27 cellular contexts compared by ENCODE assay signal in the genomic region with DNA sequence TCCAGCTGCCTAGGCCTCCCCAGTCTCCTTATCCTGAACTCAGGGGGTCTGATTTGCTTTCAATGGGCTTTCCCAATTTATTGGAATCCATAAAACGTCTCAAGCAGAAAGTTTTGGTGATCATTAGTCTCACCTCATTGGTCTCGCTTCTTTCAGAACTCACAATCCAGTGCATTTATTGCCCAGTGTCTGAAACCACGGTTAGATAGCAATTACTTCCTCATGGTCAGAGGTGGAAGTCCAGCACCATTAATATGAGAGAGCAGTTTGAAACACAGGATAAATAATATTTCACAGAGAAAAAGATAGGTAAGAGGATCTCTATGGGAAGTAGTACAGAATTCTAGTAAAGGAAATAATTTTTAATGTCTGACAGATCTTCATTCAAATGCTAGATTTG.
"Had no signal": no experiment of that assay in that cellular context is flagged by ENCODE, and none has a peak within 500 bp of the region (broad histone marks: within the 10 kb centered on the region; RNA-seq: fewer than 3 reads in every experiment).

No MANE protein-coding gene starts in this region.

- ATAC-seq: stimulated activated effector memory CD8-positive, alpha-beta T cell treated with anti-CD3 and anti-CD28 coated beads, Interleukin-12 subunit alpha, Interleukin-12 subunit beta, amount 100 ng/mL, for 72 hours; stimulated activated memory B cell treated with anti-CD40 and anti-IgM and Interleukin-4, amounts not matched to agents 10 μg/mL and 1 μg/mL and 100 μg/mL, for 72 hours; stimulated activated naive B cell treated with anti-CD40 and anti-IgM and Interleukin-4, amounts not matched to agents 10 μg/mL and 1 μg/mL and 100 μg/mL, for 72 hours; stimulated activated naive CD8-positive, alpha-beta T cell treated with anti-CD3 and anti-CD28 coated beads, Interleukin-15, amount 100 ng/mL, for 72 hours; stimulated activated naive CD8-positive, alpha-beta T cell treated with anti-CD3 and anti-CD28 coated beads, Interleukin-15, Interleukin-2, amounts not matched to agents 100 U/mL and 50 U/mL, for 24 hours; upper lobe of right lung had no signal

- FAIRE-seq: urothelium cell line had no signal

- H3K27me3 ChIP-seq: stomach, suprapubic skin, testis, thyroid gland, tibial artery, tibial nerve, transverse colon, upper lobe of left lung, upper lobe of right lung, uterus, vagina had no signal

- H3K27ac ChIP-seq: stomach, suprapubic skin, testis, thoracic aorta, thyroid gland, tibial artery, tibial nerve, transverse colon, upper lobe of left lung, upper lobe of right lung, uterus, vagina had no signal

- DNase-seq: stimulated activated CD4-positive, alpha-beta T cell treated with anti-CD3 and anti-CD28 coated beads, Interleukin-2, amount 100 ng/mL, for 48 hours; stimulated activated CD4-positive, alpha-beta T cell treated with anti-CD3 and anti-CD28 coated beads, Interleukin-4, amount 100 ng/mL, for 1 hour; stimulated activated CD4-positive, alpha-beta T cell treated with anti-CD3 and anti-CD28 coated beads, Interleukin-4, amount 100 ng/mL, for 24 hours; stimulated activated CD4-positive, alpha-beta T cell treated with anti-CD3 and anti-CD28 coated beads, Interleukin-4, amount 100 ng/mL, for 4 hours; stimulated activated CD8-positive, alpha-beta memory T cell treated with anti-CD3 and anti-CD28 coated beads, Interleukin-4, amount 100 ng/mL, for 48 hours; stimulated activated naive B cell treated with anti-CD40 and anti-IgM and Interleukin-4, amounts not matched to agents 10 μg/mL and 1 μg/mL and 100 μg/mL, for 72 hours; stimulated activated naive CD4-positive, alpha-beta T cell; stimulated activated naive CD4-positive, alpha-beta T cell treated with Interleukin-2 at 50 U/mL for 16 hours; stimulated activated naive CD8-positive, alpha-beta T cell treated with anti-CD3 and anti-CD28 coated beads, Interleukin-15, amount 100 ng/mL, for 72 hours; stimulated activated naive CD8-positive, alpha-beta T cell treated with anti-CD3 and anti-CD28 coated beads, Interleukin-15, Interleukin-2, amounts not matched to agents 100 U/mL and 50 U/mL, for 24 hours; stomach; substantia nigra; testis; thyroid gland; tibial artery; transverse colon; trophoblast cell; upper lobe of left lung; upper lobe of right lung; uterus had no signal

- H3K4me3 ChIP-seq: stomach, suprapubic skin, testis, thoracic aorta, thyroid gland, tibial artery, tibial nerve, transverse colon, upper lobe of left lung, upper lobe of right lung, uterus, vagina had no signal

- H3K4me1 ChIP-seq: stomach, suprapubic skin, testis, thyroid gland, tibial artery, tibial nerve, transverse colon, upper lobe of left lung, upper lobe of right lung, uterus, vagina had no signal

- H3K36me3 ChIP-seq: stomach, suprapubic skin, thoracic aorta, thyroid gland, tibial artery, tibial nerve, transverse colon, upper lobe of left lung, upper lobe of right lung, uterus, vagina had no signal

- H3K9me3 ChIP-seq: stomach, suprapubic skin, testis, thoracic aorta, thyroid gland, tibial artery, transverse colon, upper lobe of left lung, upper lobe of right lung, uterus, vagina had no signal
